Comparison of ENCODE assay signal across 8 cellular contexts in the genomic region with DNA sequence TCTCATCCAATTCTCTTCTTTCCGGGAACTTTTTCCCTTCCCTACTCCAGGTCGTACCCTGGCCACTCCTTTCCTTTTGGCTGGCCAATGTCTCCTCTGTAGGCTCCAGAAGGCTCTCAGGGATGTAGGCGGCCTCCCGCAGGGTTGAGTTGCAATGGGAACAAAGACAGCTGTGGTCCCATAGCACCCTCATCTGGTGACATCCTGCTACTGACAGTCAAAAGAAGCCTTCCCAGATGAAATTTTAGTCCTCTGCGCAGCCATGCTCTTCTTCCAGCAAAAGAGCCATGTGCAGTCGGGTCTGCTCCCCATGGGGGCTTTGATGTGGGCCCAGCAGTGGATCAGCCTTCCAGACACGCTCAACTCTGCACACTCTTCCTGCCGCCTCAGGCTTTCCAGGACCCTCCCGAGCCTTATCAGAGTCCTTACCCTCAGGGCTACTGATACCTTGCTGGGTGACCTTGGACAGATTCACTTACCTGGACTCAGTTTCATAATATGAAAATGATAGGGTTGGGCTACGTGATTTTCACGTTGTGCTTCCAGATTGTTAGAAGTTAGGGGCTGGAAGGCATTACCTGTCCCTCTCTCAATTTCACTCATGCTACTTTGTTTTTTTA. TPM values are rescaled to one million over a fixed set of nuclear protein-coding genes. Genes with fewer than 3 reads are reported as not detected.
DNase-seq lines count a peak whose midpoint lies in the region; ATAC-seq and TF ChIP-seq lines count a peak whose summit lies in the region.

No MANE protein-coding gene starts in this region.

- H3K9ac ChIP-seq in NT2/D1 (ENCODE audit: insufficient read length, low read depth): no peak overlapping the region

- intact Hi-C loops in CD4-positive, alpha-beta T cell (cut with DNase I, micrococcal nuclease): loop anchor here (1.0 to 10.0 kb wide), 5 partner anchors 83 to 587 kb away; a partner anchor contains a TSS
- intact Hi-C loops in ovary (cut with DNase I): no loop called here

- TF ChIP-seq EP300 in ovary (IDR thresholded peaks at IDR 0.05): no peak

- no peaks in the 10 kb centered on the region for H3K27me3 Mint-ChIP-seq in CD4-positive, alpha-beta T cell

- H4K20me1 ChIP-seq in hepatocyte (ENCODE audit: insufficient read depth, poor library complexity, severe bottlenecking): no peaks in the 10 kb centered on the region

- H3K4me3 ChIP-seq in H7 (ENCODE audit: insufficient read depth, low read depth, low read length) (no peak overlapping the region), NT2/D1 (ENCODE audit: insufficient read length, low read depth) (no peak overlapping the region), hepatocyte (no peak overlapping the region), skeletal muscle cell (ENCODE audit: low read depth, low read length) (no peak overlapping the region), ovary (no peak overlapping the region)

- no peaks in the 10 kb centered on the region for H3K79me2 ChIP-seq in hepatocyte

- H3K4me1 ChIP-seq in NT2/D1 (ENCODE audit: insufficient read depth, insufficient read length) (no peaks in the 10 kb centered on the region), hepatocyte (ENCODE audit: insufficient read depth) (no peaks in the 10 kb centered on the region), ovary (ENCODE audit: insufficient read depth) (no peaks in the 10 kb centered on the region)

- H3K9me2 ChIP-seq in hepatocyte (replicated peaks; ENCODE audit: insufficient read depth): no peaks in the 10 kb centered on the region

- no peak overlapping the region for H2AFZ ChIP-seq in hepatocyte

- DNase-seq in CD4-positive, alpha-beta T cell: peak in 9 of 10 experiments; percentile 16 to 47 (median 21)
- DNase-seq in H7 (peak; percentile 79), NT2/D1 (ENCODE audit: low read depth, low spot score) (peak; percentile 84), hepatocyte (ENCODE audit: low spot score) (peak; percentile 75), skeletal muscle cell (ENCODE audit: low read depth) (peak; percentile 29), ovary (no peak)
- DNase-seq in activated naive CD4-positive, alpha-beta T cell treated with anti-CD3 and anti-CD28 coated beads, Interleukin-2, amount 50 U/mL, for 16 hours: peak; percentile 23

- no peak overlapping the region for H3K27ac Mint-ChIP-seq in CD4-positive, alpha-beta T cell

- H3K36me3 ChIP-seq in H7 (replicated peaks; ENCODE audit: control insufficient read depth, insufficient read depth, low read length) (peaks cover 1% of the 10 kb centered on the region; the same call in 1 of the 2 replicates), NT2/D1 (ENCODE audit: insufficient read depth, insufficient read length, low read length) (peaks cover 40% of the 10 kb centered on the region), hepatocyte (replicated peaks; ENCODE audit: insufficient read depth, low read depth) (no peaks in the 10 kb centered on the region), ovary (no peaks in the 10 kb centered on the region)

- CTCF ChIA-PET in CD4-positive, alpha-beta T cell (lab: Charles Lee): interaction anchor here (0.7 to 3.5 kb wide), 8 partner anchors 10 to 526 kb away, joined by 3 to 16 read pairs (median 3); no protein-coding TSS in a partner anchor

- H3K9me3 ChIP-seq in CD4-positive, alpha-beta T cell (ENCODE audit: control insufficient read depth, low read length): no peaks in the 10 kb centered on the region
- no peaks in the 10 kb centered on the region; the same call in 1 of the 2 replicates for H3K9me3 ChIP-seq in NT2/D1 (ENCODE audit: insufficient read depth, low read length)
- H3K9me3 ChIP-seq in hepatocyte (ENCODE audit: low read depth): no peaks in the 10 kb centered on the region
- no peaks in the 10 kb centered on the region for H3K9me3 ChIP-seq in ovary

- TF ChIP-seq POLR2A in ovary (IDR thresholded peaks at IDR 0.05): no peak

- no peak overlapping the region for H3K4me3 Mint-ChIP-seq in CD4-positive, alpha-beta T cell

- 35% methylated on average over 11 of the region's 11 CpGs for WGBS in hepatocyte (ENCODE audit: low lambda C conversion rate, missing lambda C conversion rate)
- WGBS in ovary, 3 donors: 46 to 51% (median 46%) methylated on average over 11 of the region's 11 CpGs

- POLR2A ChIA-PET in CD4-positive, alpha-beta T cell (lab: Charles Lee): no interaction called here

- H3K27me3 ChIP-seq in CD4-positive, alpha-beta T cell (ENCODE audit: control insufficient read depth, insufficient read depth, low read length): no peaks in the 10 kb centered on the region
- H3K27me3 ChIP-seq in H7 (ENCODE audit: control insufficient read depth, insufficient read depth, low read length): no peaks in the 10 kb centered on the region
- H3K27me3 ChIP-seq in NT2/D1 (ENCODE audit: insufficient read depth, insufficient read length): no peaks in the 10 kb centered on the region
- H3K27me3 ChIP-seq in hepatocyte: no peaks in the 10 kb centered on the region
- H3K27me3 ChIP-seq in ovary: no peaks in the 10 kb centered on the region

- no peak overlapping the region for H3K27ac ChIP-seq in CD4-positive, alpha-beta T cell (ENCODE audit: low read depth, low read length)
- H3K27ac ChIP-seq in hepatocyte (no peak overlapping the region), ovary (no peak overlapping the region)

- TF ChIP-seq CTCF in CD4-positive, alpha-beta T cell (IDR thresholded peaks at IDR 0.05): peak; percentile 63
- peak; percentile 69 for TF ChIP-seq CTCF in hepatocyte (IDR thresholded peaks at IDR 0.05; ENCODE audit: poor library complexity)
- TF ChIP-seq CTCF in ovary (IDR thresholded peaks at IDR 0.05): no peak

- H3K36me3 Mint-ChIP-seq in CD4-positive, alpha-beta T cell (ENCODE audit: low read depth): peaks cover 10% of the 10 kb centered on the region

- H3K9me3 Mint-ChIP-seq in CD4-positive, alpha-beta T cell: no peaks in the 10 kb centered on the region

- peaks cover 10% of the 10 kb centered on the region for H3K4me1 Mint-ChIP-seq in CD4-positive, alpha-beta T cell (ENCODE audit: low read depth)

- H3K4me2 ChIP-seq in hepatocyte: no peak overlapping the region

- ATAC-seq in CD4-positive, alpha-beta T cell (ENCODE audit: poor library complexity): peak; percentile 90
- no peak for ATAC-seq in GM21447 (IDR thresholded peaks at IDR 0.05; ENCODE audit: unreplicated experiment)

RNA-seq across cellular contexts. Expression of a gene that starts 5.5 kb away (rescaled TPM):
- total RNA-seq in CD4-positive, alpha-beta T cell: 1 to 10 TPM in 1 of 2 experiments, under 1 TPM in 1; 0.85 to 1.2 TPM
- not detected in 2 replicates for total RNA-seq in H7 (2014; rRNA removed; shearing (Covaris generic))
- total RNA-seq in hepatocyte (not detected in 2 replicates), ovary (not detected)
- polyA plus RNA-seq in hepatocyte (not detected in 2 replicates), ovary (not detected)

RNA-seq across cellular contexts. Expression of a gene that starts 28.0 kb away (rescaled TPM):
- total RNA-seq in CD4-positive, alpha-beta T cell: 100 to 1,000 TPM; 127 to 138 TPM
- total RNA-seq in H7 (2014; rRNA removed; shearing (Covaris generic)): 0.14 TPM in 1 of 2 replicates, not detected in the other
- total RNA-seq in hepatocyte (0.07 TPM in 1 of 2 replicates, not detected in the other), ovary (1 to 10 TPM; 1.1 to 3.5 (median 1.5) TPM)
- polyA plus RNA-seq in hepatocyte (0.18 TPM in 1 of 2 replicates, not detected in the other), ovary (1 to 10 TPM; 1.1 to 7.6 TPM)

RNA-seq across cellular contexts. Expression of a gene that starts 39.2 kb away (rescaled TPM):
- 10 to 100 TPM; 10.2 to 13.7 TPM for total RNA-seq in CD4-positive, alpha-beta T cell
- 22.8 and 37.0 TPM in 2 replicates for total RNA-seq in H7 (2014; rRNA removed; shearing (Covaris generic))
- total RNA-seq in hepatocyte: 28.4 and 41.3 TPM in 2 replicates
- polyA plus RNA-seq in hepatocyte: 30.7 and 33.3 TPM in 2 replicates
- total RNA-seq in ovary: 10 to 100 TPM in 2 of 7 donors, 1 to 10 TPM in 4, under 1 TPM in 1; 0.56 to 14.5 (median 4.0) TPM
- polyA plus RNA-seq in ovary: 1 to 10 TPM in 1 of 2 donors, under 1 TPM in 1; 0.51 to 2.7 TPM

Comparison
In these comparisons a context has a peak if more than half of its experiments do, and no peak if none do; other contexts are left out.
1. DNase-seq: peak in CD4-positive, alpha-beta T cell (9 of 10), H7 (single experiment), NT2/D1 (single experiment), activated naive CD4-positive, alpha-beta T cell treated with anti-CD3 and anti-CD28 coated beads, Interleukin-2, amount 50 U/mL, for 16 hours (single experiment), hepatocyte (single experiment) and skeletal muscle cell (single experiment); none in ovary (0 of 5).
2. CTCF ChIP-seq: peak in CD4-positive, alpha-beta T cell (single experiment) and hepatocyte (single experiment); none in ovary (0 of 3).
3. RNA of a gene that starts 28.0 kb away (total RNA-seq): 127 to 138 TPM in CD4-positive, alpha-beta T cell; 1.1 to 3.5 TPM in ovary, 0.14 TPM in H7 and 0.07 TPM in hepatocyte; every median in the first group is over 10 times any median in the second.
4. intact Hi-C loops: an anchor here in CD4-positive, alpha-beta T cell (1.0 to 10.0 kb wide); none called in ovary.